22 cellular contexts compared by ENCODE assay signal in genomic region chr1:245055752-245056151, GRCh38.
"Had no signal": no experiment of that assay in that cellular context is flagged by ENCODE, and none has a peak within 500 bp of the region (broad histone marks: within the 10 kb centered on the region; RNA-seq: fewer than 3 reads in every experiment).

No MANE protein-coding gene starts in this region.

- DNase-seq: Kasumi-1, MM.1S, NCI-H1092 treated with DMSO at 0.1 percent for 48 hours, NCI-H1436, NCI-H187, NCI-H2029, NCI-H2081 treated with DMSO at 0.1 percent for 48 hours, NCI-H2171, NCI-H446, NCI-H510A, NCI-H524 treated with DMSO at 0.1 percent for 48 hours, NCI-H69, NCI-H774, Right ventricle myocardium superior, RPMI8226, SIG-M5, SK-N-SH, SW 1271 had no signal

- H3K4me3 ChIP-seq: K562 had no signal

- H3K9ac ChIP-seq: KMS-11, SK-N-SH had no signal

- FAIRE-seq: K562, RCC 7860 had no signal

- H3K9me3 ChIP-seq: SK-N-SH had no signal

- H3K27ac Mint-ChIP-seq: IgD-negative memory B cell had no signal

- H3K4me3 Mint-ChIP-seq: IgD-negative memory B cell had no signal

- H3K27ac ChIP-seq: KMS-11 had no signal

- H3K4me2 ChIP-seq: KMS-11, SK-N-SH had no signal
